In genomic region chr4:121822796-121823504, GRCh38 we compare ENCODE assay signal across 8 cellular contexts. TPM values are rescaled to one million over a fixed set of nuclear protein-coding genes. Genes with fewer than 3 reads are reported as not detected.
A peak's percentile ranks its signal among the peaks of the same experiment; 100 is the strongest.
DNase-seq lines count a peak whose midpoint lies in the region; ATAC-seq and TF ChIP-seq lines count a peak whose summit lies in the region.

No MANE protein-coding gene starts in this region.

- no peak overlapping the region for H3K9ac ChIP-seq in stomach smooth muscle (ENCODE audit: low read length in 2 of 2)

- H3K4me3 ChIP-seq in cardiac fibroblast (replicated peaks in 1 of 2; ENCODE audit: low read depth in 2 of 2, low read length in 2 of 2) (peak overlapping the region; percentile 81), left lung (peak overlapping the region; percentile 58 to 76), stomach smooth muscle (ENCODE audit: low read length in 2 of 2) (peak overlapping the region; percentile 75 to 82)

- intact Hi-C loops in left lung (cut with DNase I): no loop called here

- peak; percentile 47 for DNase-seq in NCI-H748 (lab: John Stamatoyannopoulos, UW; ENCODE audit: unreplicated experiment)
- DNase-seq in NCI-H748 treated with DMSO at 0.1 percent for 48 hours (lab: John Stamatoyannopoulos, UW): no peak
- peak; percentile 56 for DNase-seq in GM20000 (ENCODE audit: low spot score)
- DNase-seq in RPMI8226: peak; percentile 63
- peak; percentile 30 to 31 for DNase-seq in cardiac fibroblast (ENCODE audit: low read depth in 2 of 2)
- peak in 1 of 2 donors; percentile 35 for DNase-seq in left lung

- H3K27ac ChIP-seq in left lung (no peak overlapping the region), stomach smooth muscle (ENCODE audit: low read length) (no peak overlapping the region)

- H3K36me3 ChIP-seq in left lung (peaks cover 0 to 16% of the 10 kb centered on the region in 2 donors), stomach smooth muscle (ENCODE audit: control insufficient read depth in 2 of 2, insufficient read depth in 2 of 2, low read length in 2 of 2) (peaks cover 3 to 14% of the 10 kb centered on the region in 2 donors)

- H3K9me3 ChIP-seq in left lung (no peaks in the 10 kb centered on the region), stomach smooth muscle (ENCODE audit: control insufficient read depth in 2 of 2, low read length in 2 of 2) (no peaks in the 10 kb centered on the region)

- H3K27me3 ChIP-seq in left lung: no peaks in the 10 kb centered on the region
- no peaks in the 10 kb centered on the region for H3K27me3 ChIP-seq in stomach smooth muscle (ENCODE audit: control insufficient read depth in 1 of 2, insufficient read depth in 2 of 2, low read length in 2 of 2)

- ATAC-seq in HG03521 (IDR thresholded peaks at IDR 0.05; ENCODE audit: unreplicated experiment): peak; percentile 32
- ATAC-seq in left lung: peak; percentile 1

- no peak for TF ChIP-seq CTCF in GM20000 (IDR thresholded peaks at IDR 0.05; ENCODE audit: extremely low read depth, missing control alignments)
- peak; percentile 10 for TF ChIP-seq CTCF in cardiac fibroblast (IDR thresholded peaks at IDR 0.05; ENCODE audit: low read depth, low read length)
- no peak for TF ChIP-seq CTCF in left lung (IDR thresholded peaks at IDR 0.05)

- peaks cover 0 to 26% of the 10 kb centered on the region in 2 donors for H3K4me1 ChIP-seq in left lung
- H3K4me1 ChIP-seq in stomach smooth muscle (ENCODE audit: control insufficient read depth, insufficient read depth, low read length): peaks cover 6% of the 10 kb centered on the region

RNA-seq across cellular contexts. Expression of gene CCNA2, which starts 0.7 kb away (rescaled TPM):
- total RNA-seq in left lung: 1 to 10 TPM; 3.5 to 8.1 TPM

RNA-seq across cellular contexts. Expression of gene EXOSC9, which starts 21.8 kb away (rescaled TPM):
- 10 to 100 TPM; 13.5 to 20.4 TPM for total RNA-seq in left lung

RNA-seq across cellular contexts. Expression of gene BBS7, which starts 47.3 kb away (rescaled TPM):
- total RNA-seq in left lung: 10 to 100 TPM; 12.5 to 17.4 TPM

RNA-seq across cellular contexts. Expression of gene SMIM43, which starts 58.0 kb away (rescaled TPM):
- 1 to 10 TPM in 1 of 2 donors, not detected in 1; 1.0 TPM for total RNA-seq in left lung
